Comparison of ENCODE assay signal across 8 cellular contexts in the genomic region with DNA sequence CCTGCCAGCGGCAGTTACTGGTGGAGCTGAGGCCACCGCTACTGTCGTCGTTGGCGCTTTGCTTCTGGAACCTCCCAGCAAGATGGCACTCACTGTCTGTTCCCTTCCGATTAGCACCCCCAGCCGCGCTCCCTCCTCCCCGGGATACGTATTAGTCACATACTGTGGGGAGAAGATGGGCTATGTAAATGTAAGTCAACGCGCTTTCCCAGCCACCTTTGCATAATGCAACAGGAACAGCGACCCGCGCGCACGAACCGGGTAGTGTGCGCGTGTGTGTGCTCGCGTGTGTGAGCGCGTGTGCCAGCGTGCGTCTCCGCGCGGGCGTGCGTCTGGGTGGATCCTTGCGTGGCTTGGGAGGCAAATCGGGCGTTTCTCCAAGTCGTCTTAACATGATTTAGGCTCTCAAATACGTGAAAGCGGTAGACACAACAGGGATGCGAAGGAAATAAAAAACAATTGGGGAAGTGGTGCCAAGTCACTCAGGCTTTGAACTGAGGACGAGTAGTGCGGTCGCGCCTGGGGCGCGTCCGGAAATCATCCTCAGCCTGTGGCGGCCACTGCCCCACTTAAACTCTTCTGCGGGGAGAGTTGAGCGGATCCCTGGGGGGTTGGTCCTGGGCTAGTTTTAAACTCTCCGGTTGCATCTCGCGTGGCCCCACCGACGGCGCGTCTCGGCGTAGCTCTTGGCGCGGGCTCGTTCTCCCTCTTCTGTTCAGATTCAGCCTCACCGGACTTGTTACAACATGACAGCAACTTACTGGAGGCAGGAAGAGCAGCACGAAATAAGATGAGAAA. TPM values are rescaled to one million over a fixed set of nuclear protein-coding genes. Genes with fewer than 3 reads are reported as not detected.
A peak's percentile ranks its signal among the peaks of the same experiment; 100 is the strongest.
DNase-seq lines count a peak whose midpoint lies in the region; ATAC-seq, FAIRE-seq and TF ChIP-seq lines count a peak whose summit lies in the region.

No MANE protein-coding gene starts in this region.

- no peaks in the 10 kb centered on the region for H4K20me1 ChIP-seq in OCI-LY7 (ENCODE audit: insufficient read depth, low read length)

- peaks cover 2 to 30% (median 19%) of the 10 kb centered on the region in 3 donors for H3K27me3 ChIP-seq in skeletal muscle tissue (ENCODE audit: control insufficient read depth in 3 of 3, insufficient read depth in 3 of 3, low read length in 3 of 3)

- H3K4me3 ChIP-seq in skeletal muscle tissue (ENCODE audit: low read length in 3 of 3) (peak overlapping the region; percentile 76 to 91 (median 85)), OCI-LY7 (ENCODE audit: low read depth, low read length, poor library complexity, severe bottlenecking) (no peak overlapping the region)

- H2AFZ ChIP-seq in OCI-LY7 (ENCODE audit: low read length): no peak overlapping the region

- CTCF ChIA-PET in OCI-LY7 (lab: Charles Lee; ENCODE audit: unreplicated experiment): no interaction called here

- no peak for ATAC-seq in GM21723 (IDR thresholded peaks at IDR 0.05; ENCODE audit: unreplicated experiment)

- DNase-seq in CD1c-positive myeloid dendritic cell (ENCODE audit: extremely low spot score) (peak; percentile 66), NCI-H2107 (lab: John Stamatoyannopoulos, UW) (peak; percentile 38), caudate nucleus (lab: John Stamatoyannopoulos, UW) (peak in 53 of 61 donors; percentile 26 to 95 (median 69)), islet precursor cell (peak; percentile 80), GM12892 (ENCODE audit: insufficient read length) (no peak), OCI-LY7 (ENCODE audit: low spot score) (no peak)

- no peaks in the 10 kb centered on the region for H3K79me2 ChIP-seq in OCI-LY7 (ENCODE audit: insufficient read depth, low read depth, low read length)

- FAIRE-seq in GM12892 (lab: Jason Lieb, UNC): no peak

- intact Hi-C loops in OCI-LY7 (cut with micrococcal nuclease; ENCODE audit: unreplicated experiment): no loop called here

- H3K9me2 ChIP-seq in OCI-LY7 (ENCODE audit: insufficient read depth, low read length): no peaks in the 10 kb centered on the region

- TF ChIP-seq POLR2A in GM12892 (IDR thresholded peaks at IDR 0.05; ENCODE audit: low read depth, low read length): no peak

- peak overlapping the region; percentile 78 for H3K27ac ChIP-seq in caudate nucleus (ENCODE audit: low read depth, low read length)
- H3K27ac ChIP-seq in skeletal muscle tissue (ENCODE audit: low read depth, low read length): peak overlapping the region; percentile 94
- no peak overlapping the region for H3K27ac ChIP-seq in OCI-LY7 (ENCODE audit: low read depth, low read length, poor library complexity, severe bottlenecking)

- H3K4me1 ChIP-seq in skeletal muscle tissue (ENCODE audit: control insufficient read depth in 3 of 3, insufficient read depth in 3 of 3, low read length in 3 of 3): peaks cover 35 to 41% (median 36%) of the 10 kb centered on the region in 3 donors
- no peaks in the 10 kb centered on the region for H3K4me1 ChIP-seq in OCI-LY7 (ENCODE audit: insufficient read depth, low read length, poor library complexity, severe bottlenecking)

- H3K36me3 ChIP-seq in skeletal muscle tissue (ENCODE audit: control insufficient read depth in 3 of 3, insufficient read depth in 3 of 3, low read length in 3 of 3) (no peaks in the 10 kb centered on the region), OCI-LY7 (ENCODE audit: insufficient read depth, low read length) (no peaks in the 10 kb centered on the region)

- BruUV-seq in OCI-LY7 (replicated peaks; lab: Mats Ljungman, UMichigan): no TSS peak

- no peak overlapping the region for H3K4me2 ChIP-seq in OCI-LY7 (ENCODE audit: low read length)

- POLR2A ChIA-PET in OCI-LY7 (lab: Charles Lee): no interaction called here

- peak overlapping the region; percentile 63 to 96 (median 88) for H3K9ac ChIP-seq in skeletal muscle tissue (ENCODE audit: low read depth in 1 of 3, low read length in 3 of 3)

- H3K9me3 ChIP-seq in skeletal muscle tissue (ENCODE audit: control insufficient read depth in 3 of 3, low read length in 3 of 3) (no peaks in the 10 kb centered on the region), OCI-LY7 (ENCODE audit: low read length) (no peaks in the 10 kb centered on the region)

- TF ChIP-seq CTCF in OCI-LY7 (conservative IDR thresholded peaks at IDR 0.05; ENCODE audit: low read length): no peak

RNA-seq across cellular contexts. Expression of a gene that starts 1.8 kb away (rescaled TPM):
- 37.6 TPM for total RNA-seq in skeletal muscle tissue
- 0.06 TPM for polyA plus RNA-seq in GM12892 (2012; ENCODE audit: missing spikeins)
- total RNA-seq in OCI-LY7 (2014; rRNA removed; shearing (Covaris generic)): not detected in 2 replicates
- total RNA-seq in OCI-LY7 (2022): not detected in 2 replicates

Comparison
In these comparisons a context has a peak if more than half of its experiments do, and no peak if none do; other contexts are left out.
1. DNase-seq: peak in CD1c-positive myeloid dendritic cell (single experiment), NCI-H2107 (single experiment), caudate nucleus (53 of 61) and islet precursor cell (single experiment); none in GM12892 (single experiment) and OCI-LY7 (single experiment).
2. RNA of a gene that starts 1.8 kb away (total RNA-seq): 37.6 TPM in skeletal muscle tissue (single experiment); not detected in OCI-LY7; every median in the first group is over 10 times any median in the second.